In genomic region chr11:30725645-30726195, GRCh38 we compare ENCODE assay signal across 21 cellular contexts.
"Had no signal": no experiment of that assay in that cellular context is flagged by ENCODE, and none has a peak within 500 bp of the region (broad histone marks: within the 10 kb centered on the region; RNA-seq: fewer than 3 reads in every experiment).

No MANE protein-coding gene starts in this region.

- FAIRE-seq: RCC 7860 had no signal

- H3K9me3 ChIP-seq: MG63 had no signal

- H3K36me3 ChIP-seq: MG63 had no signal

- ATAC-seq: SK-N-SH treated with all-trans-retinoic acid at 6 μM for 48 hours had no signal

- DNase-seq: Karpas-422, KG1, MG63, NCI-H1092, NCI-H1105 treated with DMSO at 0.1 percent for 48 hours, NCI-H1417 treated with DMSO at 0.1 percent for 48 hours, NCI-H146, NCI-H1694 treated with DMSO at 0.1 percent for 48 hours, NCI-H1930, NCI-H2081, NCI-H2107, NCI-H226, NCI-H446, NCI-H510A, NCI-H524 treated with DMSO at 0.1 percent for 48 hours, NCI-H69, NCI-H774, Right ventricle myocardium superior, RPMI8226 had no signal

- H3K4me3 ChIP-seq: MG63 had no signal

- H3K27me3 ChIP-seq: MG63 had no signal
